ENCODE assay signal across 9 cellular contexts in genomic region chr10:7069706-7070105, GRCh38.
"Had no signal": no experiment of that assay in that cellular context is flagged by ENCODE, and none has a peak within 500 bp of the region (broad histone marks: within the 10 kb centered on the region; RNA-seq: fewer than 3 reads in every experiment).

No MANE protein-coding gene starts in this region.

- ATAC-seq: GM23338, HCT116 had no signal

- H3K27ac ChIP-seq: GM23248 had no signal

- H3K9ac ChIP-seq: GM23248 had no signal

- H3K36me3 ChIP-seq: HAP-1 had no signal

- H3K4me1 ChIP-seq: HAP-1 had no signal

- H2AFZ ChIP-seq: GM23248, GM23338 had no signal

- H3K4me3 ChIP-seq: GM23248, GM23338, HAP-1 had no signal

- H3K4me2 ChIP-seq: GM23338 had no signal

- H3K9me3 ChIP-seq: HAP-1 had no signal

- DNase-seq: GM23248, GOT3, H7, H9, HCEC 1CT, HFFc6 had no signal
